8 cellular contexts compared by ENCODE assay signal in genomic region chr12:49621651-49622500, GRCh38. TPM values are rescaled to one million over a fixed set of nuclear protein-coding genes. Genes with fewer than 3 reads are reported as not detected.
DNase-seq lines count a peak whose midpoint lies in the region; ATAC-seq and TF ChIP-seq lines count a peak whose summit lies in the region.

No MANE protein-coding gene starts in this region.

- no peaks in the 10 kb centered on the region for H3K9me3 ChIP-seq in endodermal cell (ENCODE audit: control insufficient read depth, low read length)
- H3K9me3 ChIP-seq in ovary = no peaks in the 10 kb centered on the region

- TF ChIP-seq EP300 in ovary (IDR thresholded peaks at IDR 0.05) = no peak

- H3K4me1 Mint-ChIP-seq in endodermal cell = peaks cover 28% of the 10 kb centered on the region

- H3K36me3 ChIP-seq in endodermal cell (ENCODE audit: control insufficient read depth, insufficient read depth, low read length) (no peaks in the 10 kb centered on the region), ovary (no peaks in the 10 kb centered on the region)

- H3K4me3 ChIP-seq in GM12875 (ENCODE audit: low read depth, low read length) (peak overlapping the region; percentile 53), endodermal cell (ENCODE audit: low read length) (peak overlapping the region; percentile 91), ovary (peak overlapping the region; percentile 58)

- H3K4me1 ChIP-seq in endodermal cell (ENCODE audit: control insufficient read depth, insufficient read depth, low read length) (no peaks in the 10 kb centered on the region), ovary (ENCODE audit: insufficient read depth) (peaks cover 13% of the 10 kb centered on the region)

- no peak for TF ChIP-seq POLR2A in ovary (IDR thresholded peaks at IDR 0.05)

- H3K27ac Mint-ChIP-seq in endodermal cell = no peak overlapping the region

- H3K27me3 Mint-ChIP-seq in endodermal cell (ENCODE audit: insufficient read depth) = peaks cover 12% of the 10 kb centered on the region

- H3K9ac ChIP-seq in endodermal cell (ENCODE audit: extremely low read depth, low read length, poor library complexity, severe bottlenecking) = no peak overlapping the region

- H3K27me3 ChIP-seq in endodermal cell (ENCODE audit: control insufficient read depth, insufficient read depth, low read length, poor library complexity, severe bottlenecking) (no peaks in the 10 kb centered on the region), ovary (no peaks in the 10 kb centered on the region)

- intact Hi-C loops in ovary (cut with DNase I) = no loop called here

- peak overlapping the region; percentile 77 for H3K4me3 Mint-ChIP-seq in endodermal cell

- DNase-seq in NCI-H69 (lab: John Stamatoyannopoulos, UW) (peak; percentile 27), endodermal cell (no peak), ovary (peak in 3 of 5 donors; percentile 25 to 52 (median 27)), putamen (ENCODE audit: low spot score) (no peak)
- no peak for DNase-seq in central memory CD4-positive, alpha-beta T cell

- H3K27ac ChIP-seq in endodermal cell (ENCODE audit: low read depth, low read length) = no peak overlapping the region
- peak overlapping the region; percentile 84 to 94 for H3K27ac ChIP-seq in ovary

- no peaks in the 10 kb centered on the region for H3K9me3 Mint-ChIP-seq in endodermal cell

- ATAC-seq in GM21390 (IDR thresholded peaks at IDR 0.05; ENCODE audit: unreplicated experiment) (no peak), GM19023 (IDR thresholded peaks at IDR 0.05; ENCODE audit: unreplicated experiment) (no peak)

- TF ChIP-seq CTCF in GM12875 (IDR thresholded peaks at IDR 0.05; ENCODE audit: borderline replicate concordance, insufficient read depth, low read depth, low read length) = no peak
- TF ChIP-seq CTCF in endodermal cell (conservative IDR thresholded peaks at IDR 0.05) = no peak
- TF ChIP-seq CTCF in ovary (IDR thresholded peaks at IDR 0.05) = no peak

- 64 to 71% methylated on average over 10 to 25 of the region's 33 CpGs for WGBS in endodermal cell (ENCODE audit: insufficient coverage in 1 of 2, insufficient read length in 1 of 2), 2 experiments
- WGBS in ovary, 3 donors = 2 to 4% (median 3%) methylated on average over 33 of the region's 33 CpGs

- no peaks in the 10 kb centered on the region for H3K36me3 Mint-ChIP-seq in endodermal cell (ENCODE audit: low read depth)

RNA-seq across cellular contexts. Expression of gene PRPF40B, which starts 1.5 kb away (rescaled TPM):
- total RNA-seq in endodermal cell = 10 to 100 TPM; 33.8 to 45.6 TPM
- polyA plus RNA-seq in endodermal cell (2013, experiment 1 of 2) = 29.5 TPM
- 25.0 TPM for polyA plus RNA-seq in endodermal cell (2013, experiment 2 of 2)
- 10 to 100 TPM; 29.8 to 72.6 (median 43.3) TPM for total RNA-seq in ovary
- polyA plus RNA-seq in ovary = 10 to 100 TPM; 13.4 to 31.4 TPM

RNA-seq across cellular contexts. Expression of gene FAM186B, which starts 16.4 kb away (rescaled TPM):
- under 1 TPM; 0.22 to 0.26 TPM for total RNA-seq in endodermal cell
- 0.18 TPM for polyA plus RNA-seq in endodermal cell (2013, experiment 1 of 2)
- polyA plus RNA-seq in endodermal cell (2013, experiment 2 of 2) = 0.08 TPM
- total RNA-seq in ovary = 1 to 10 TPM in 2 of 7 donors, under 1 TPM in 5; 0.11 to 1.5 (median 0.84) TPM
- under 1 TPM; 0.38 to 0.46 TPM for polyA plus RNA-seq in ovary

RNA-seq across cellular contexts. Expression of gene MCRS1, which starts 53.9 kb away (rescaled TPM):
- total RNA-seq in endodermal cell (10 to 100 TPM; 97.5 to 98.9 TPM), ovary (10 to 100 TPM; 38.5 to 56.2 (median 39.5) TPM)
- 65.0 TPM for polyA plus RNA-seq in endodermal cell (2013, experiment 1 of 2)
- 59.2 TPM for polyA plus RNA-seq in endodermal cell (2013, experiment 2 of 2)
- polyA plus RNA-seq in ovary = 10 to 100 TPM; 14.7 to 40.3 TPM

Comparison
In these comparisons a context has a peak if more than half of its experiments do, and no peak if none do; other contexts are left out.
1. DNase-seq: peak in NCI-H69 (single experiment) and ovary (3 of 5); none in endodermal cell (single experiment), putamen (single experiment) and central memory CD4-positive, alpha-beta T cell (single experiment).
2. Peak in every context shown above with its lines, with median percentiles within 50 percentile points of each other: H3K4me3 ChIP-seq.